22 cellular contexts compared by ENCODE assay signal in genomic region chr20:14632906-14633305, GRCh38.
DNase-seq lines count a peak whose midpoint lies in the region; ATAC-seq, FAIRE-seq and TF ChIP-seq lines count a peak whose summit lies in the region.
"Had no signal": no experiment of that assay in that cellular context is flagged by ENCODE, and none has a peak within 500 bp of the region (broad histone marks: within the 10 kb centered on the region; RNA-seq: fewer than 3 reads in every experiment).

No MANE protein-coding gene starts in this region.

- DNase-seq in EH (ENCODE audit: low read depth) (peak; percentile 3), HuH-7 (ENCODE audit: low spot score) (peak; percentile 11), RKO (ENCODE audit: low spot score) (peak; percentile 34), fibroblast of mammary gland (ENCODE audit: low read depth) (peak; percentile 48), glomerular visceral epithelial cell (ENCODE audit: extremely low spot score) (no peak), NCI-H2081 (lab: John Stamatoyannopoulos, UW) (no peak), pancreas (no peak)
- DNase-seq: activated CD8-positive, alpha-beta T cell treated with anti-CD3 and anti-CD28 coated beads, Interleukin-2, amount 10 ng/mL, durations not matched to agents 7 days and 5 days; activated naive CD4-positive, alpha-beta T cell treated with anti-CD3 and anti-CD28 coated beads for 36 hours; activated T-cell treated with anti-CD3 and anti-CD28 coated beads, Interleukin-2, amount 50 U/mL, for 24 hours; DND-41; islet precursor cell; natural killer cell; NCI-H1694 treated with DMSO at 0.1 percent for 48 hours; NCI-H226; NK-92 treated with Interleukin-12 subunit alpha and Interleukin-12 subunit beta, amount 100 ng/mL, for 24 hours; posterior cingulate gyrus; SHP77 had no signal

- ATAC-seq in GM18858 (IDR thresholded peaks at IDR 0.05; ENCODE audit: unreplicated experiment) (no peak), pancreas (no peak)
- ATAC-seq: activated CD8-positive, alpha-beta T cell treated with anti-CD3 and anti-CD28 coated beads, Interleukin-2, amount 10 ng/mL, durations not matched to agents 7 days and 5 days; natural killer cell had no signal

- H3K4me1 ChIP-seq in pancreas = no peaks in the 10 kb centered on the region
- H3K4me1 ChIP-seq: ascending aorta, tibial nerve had no signal

- intact Hi-C loops in pancreas (cut with DNase I) = no loop called here

- H3K36me3 ChIP-seq in pancreas = no peaks in the 10 kb centered on the region
- H3K36me3 ChIP-seq: ascending aorta, tibial nerve had no signal

- no peak for FAIRE-seq in pancreas (lab: Jason Lieb, UNC)

- no peaks in the 10 kb centered on the region for H3K27me3 ChIP-seq in pancreas
- H3K27me3 ChIP-seq: ascending aorta, tibial nerve had no signal

- H3K27ac ChIP-seq in pancreas = no peak overlapping the region
- H3K27ac ChIP-seq: ascending aorta, GM23248, tibial nerve had no signal

- H3K4me3 ChIP-seq in fibroblast of mammary gland (ENCODE audit: control insufficient read depth, low read depth, low read length) = no peak overlapping the region
- no peak overlapping the region for H3K4me3 ChIP-seq in pancreas
- H3K4me3 ChIP-seq: ascending aorta, GM23248, tibial nerve had no signal

- no peaks in the 10 kb centered on the region for H3K9me3 ChIP-seq in pancreas
- H3K9me3 ChIP-seq: ascending aorta, tibial nerve had no signal

- peak; percentile 28 for TF ChIP-seq CTCF in fibroblast of mammary gland (conservative IDR thresholded peaks at IDR 0.05; ENCODE audit: control insufficient read depth, insufficient read depth, low read depth, low read length)
- TF ChIP-seq CTCF in pancreas (IDR thresholded peaks at IDR 0.05) = no peak

- 89 to 91% methylated on average over 6 of the region's 6 CpGs for WGBS in pancreas, 2 donors

Comparison
In these comparisons a context has a peak if more than half of its experiments do, and no peak if none do; other contexts are left out.
1. DNase-seq: peak in EH (single experiment), HuH-7 (single experiment), RKO (single experiment) and fibroblast of mammary gland (single experiment); none in glomerular visceral epithelial cell (single experiment), NCI-H2081 (0 of 2) and pancreas (0 of 6).